Comparison of ENCODE assay signal across 19 cellular contexts in the genomic region with DNA sequence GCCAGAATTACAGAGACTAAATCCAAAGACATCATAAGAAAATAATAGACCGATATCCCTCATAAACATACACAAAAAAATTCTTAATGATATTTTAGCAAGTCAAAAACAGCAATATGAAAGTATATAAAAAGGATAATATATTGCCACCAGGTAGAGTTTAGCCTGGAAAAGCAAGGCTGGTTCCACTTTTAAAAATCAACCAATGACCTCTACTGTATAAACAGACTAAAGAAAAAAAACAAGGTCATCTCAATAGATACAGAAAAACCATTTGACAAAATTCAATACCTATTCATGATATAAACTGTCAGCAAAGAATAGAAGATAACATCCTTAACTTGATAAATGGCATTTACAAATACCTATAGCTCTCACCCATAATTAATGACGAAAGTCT. TPM values are rescaled to one million over a fixed set of nuclear protein-coding genes. Genes with fewer than 3 reads are reported as not detected.
DNase-seq lines count a peak whose midpoint lies in the region; ATAC-seq and TF ChIP-seq lines count a peak whose summit lies in the region.
"Had no signal": no experiment of that assay in that cellular context is flagged by ENCODE, and none has a peak within 500 bp of the region (broad histone marks: within the 10 kb centered on the region; RNA-seq: fewer than 3 reads in every experiment).

No MANE protein-coding gene starts in this region.

- H3K27me3 Mint-ChIP-seq in stimulated activated naive CD8-positive, alpha-beta T cell treated with anti-CD3 and anti-CD28 coated beads, Interleukin-15, Interleukin-2, amounts not matched to agents 100 ng/mL and 50 ng/mL, for 24 hours: no peaks in the 10 kb centered on the region
- H3K27me3 Mint-ChIP-seq in stimulated activated naive CD8-positive, alpha-beta T cell treated with anti-CD3 and anti-CD28 coated beads, Interleukin-15, amount 100 ng/mL, for 72 hours: no peaks in the 10 kb centered on the region
- no peaks in the 10 kb centered on the region for H3K27me3 Mint-ChIP-seq in T-helper 17 cell

- no peak for DNase-seq in stimulated activated naive CD8-positive, alpha-beta T cell treated with anti-CD3 and anti-CD28 coated beads, Interleukin-15, amount 100 ng/mL, for 72 hours
- DNase-seq in T-helper 17 cell: no peak
- DNase-seq in left lobe of liver (ENCODE audit: low spot score): no peak
- DNase-seq in GM13976 (ENCODE audit: low spot score): no peak
- no peak for DNase-seq in stimulated activated CD4-positive, alpha-beta T cell treated with anti-CD3 and anti-CD28 coated beads, Interleukin-15, amount 100 ng/mL, for 24 hours
- DNase-seq: Caco-2; IMR-90; Kasumi-1; MV-4-11; NCI-H1436; NCI-H2081; NCI-H345; NCI-H69; NK-92 treated with Interleukin-12 subunit alpha and Interleukin-12 subunit beta, amount 100 ng/mL, for 24 hours; OCI-M1; SJCRH30 had no signal

- ATAC-seq in stimulated activated naive CD8-positive, alpha-beta T cell treated with anti-CD3 and anti-CD28 coated beads, Interleukin-15, amount 100 ng/mL, for 72 hours: no peak
- no peak for ATAC-seq in T-helper 17 cell
- ATAC-seq in left lobe of liver: peak; percentile 61
- ATAC-seq in GM21529 (IDR thresholded peaks at IDR 0.05; ENCODE audit: unreplicated experiment): no peak

- H3K9me3 Mint-ChIP-seq in stimulated activated naive CD8-positive, alpha-beta T cell treated with anti-CD3 and anti-CD28 coated beads, Interleukin-15, Interleukin-2, amounts not matched to agents 100 ng/mL and 50 ng/mL, for 24 hours: no peaks in the 10 kb centered on the region
- H3K9me3 Mint-ChIP-seq in stimulated activated naive CD8-positive, alpha-beta T cell treated with anti-CD3 and anti-CD28 coated beads, Interleukin-15, amount 100 ng/mL, for 72 hours: no peaks in the 10 kb centered on the region

- TF ChIP-seq CTCF in GM13976 (IDR thresholded peaks at IDR 0.05; ENCODE audit: borderline replicate concordance, control extremely low read depth, extremely low read depth, insufficient read depth, missing control alignments): no peak

- peaks cover 57% of the 10 kb centered on the region for H3K36me3 Mint-ChIP-seq in stimulated activated naive CD8-positive, alpha-beta T cell treated with anti-CD3 and anti-CD28 coated beads, Interleukin-15, Interleukin-2, amounts not matched to agents 100 ng/mL and 50 ng/mL, for 24 hours (ENCODE audit: low read depth)
- peaks cover 5% of the 10 kb centered on the region for H3K36me3 Mint-ChIP-seq in T-helper 17 cell (ENCODE audit: low read depth)

- H3K4me1 Mint-ChIP-seq in stimulated activated naive CD8-positive, alpha-beta T cell treated with anti-CD3 and anti-CD28 coated beads, Interleukin-15, Interleukin-2, amounts not matched to agents 100 ng/mL and 50 ng/mL, for 24 hours (ENCODE audit: low read depth): peaks cover 97% of the 10 kb centered on the region
- H3K4me1 Mint-ChIP-seq in stimulated activated naive CD8-positive, alpha-beta T cell treated with anti-CD3 and anti-CD28 coated beads, Interleukin-15, amount 100 ng/mL, for 72 hours: peaks cover 89% of the 10 kb centered on the region
- H3K4me1 Mint-ChIP-seq in T-helper 17 cell: peaks cover 70% of the 10 kb centered on the region

- H3K4me3 Mint-ChIP-seq in stimulated activated naive CD8-positive, alpha-beta T cell treated with anti-CD3 and anti-CD28 coated beads, Interleukin-15, Interleukin-2, amounts not matched to agents 100 ng/mL and 50 ng/mL, for 24 hours: peak overlapping the region; percentile 3
- H3K4me3 Mint-ChIP-seq in stimulated activated naive CD8-positive, alpha-beta T cell treated with anti-CD3 and anti-CD28 coated beads, Interleukin-15, amount 100 ng/mL, for 72 hours: peak overlapping the region in 1 of 2 donors; percentile 48
- H3K4me3 Mint-ChIP-seq in T-helper 17 cell: peak overlapping the region; percentile 70

- in situ Hi-C loops in GM13976 (cut with MboI; ENCODE audit: low sequenced_read_pairs, unreplicated experiment): no loop called here

- no peaks in the 10 kb centered on the region for H3K9me3 ChIP-seq in T-helper 17 cell (ENCODE audit: control insufficient read depth, low read length, poor library complexity, severe bottlenecking)
- H3K9me3 ChIP-seq: Caco-2, HAP-1, SJCRH30 had no signal

- no peak overlapping the region for H3K27ac Mint-ChIP-seq in stimulated activated naive CD8-positive, alpha-beta T cell treated with anti-CD3 and anti-CD28 coated beads, Interleukin-15, Interleukin-2, amounts not matched to agents 100 ng/mL and 50 ng/mL, for 24 hours
- H3K27ac Mint-ChIP-seq in stimulated activated naive CD8-positive, alpha-beta T cell treated with anti-CD3 and anti-CD28 coated beads, Interleukin-15, amount 100 ng/mL, for 72 hours: no peak overlapping the region
- peak overlapping the region; percentile 82 for H3K27ac Mint-ChIP-seq in T-helper 17 cell

RNA-seq across cellular contexts. Expression of gene SERINC1, which starts 9.7 kb away (rescaled TPM):
- total RNA-seq in T-helper 17 cell: 100 to 1,000 TPM; 120 to 127 TPM
- 87.4 TPM for total RNA-seq in left lobe of liver
